ENCODE assay signal across 10 cellular contexts in genomic region chr19:17311455-17312248, GRCh38. TPM values are rescaled to one million over a fixed set of nuclear protein-coding genes. Genes with fewer than 3 reads are reported as not detected.
DNase-seq lines count a peak whose midpoint lies in the region; ATAC-seq, FAIRE-seq and TF ChIP-seq lines count a peak whose summit lies in the region.
"Had no signal": no experiment of that assay in that cellular context is flagged by ENCODE, and none has a peak within 500 bp of the region (broad histone marks: within the 10 kb centered on the region; RNA-seq: fewer than 3 reads in every experiment).

No MANE protein-coding gene starts in this region.

- H3K9ac ChIP-seq in SK-N-SH (peak overlapping the region; percentile 51; the same call in 1 of the 2 replicates), H1 (replicated peaks in 1 of 4; ENCODE audit: extremely low read depth in 1 of 4, low read depth in 3 of 4, low read length in 3 of 4) (no peak overlapping the region)

- no peak overlapping the region for H2BK15ac ChIP-seq in H1 (ENCODE audit: low read length)

- intact Hi-C loops in Panc1 (cut with micrococcal nuclease; ENCODE audit: unreplicated experiment): no loop called here
- intact Hi-C loops in tibial artery (cut with DNase I; ENCODE audit: low total_unique reads): no loop called here
- intact Hi-C loops in gastrocnemius medialis (cut with DNase I; ENCODE audit: low total_unique reads): no loop called here

- peaks cover 6 to 12% of the 10 kb centered on the region in 2 experiments; a peak in 2 of 4 replicates for H3K4me1 ChIP-seq in SK-N-SH (ENCODE audit: control insufficient read depth in 1 of 2, insufficient read depth in 2 of 2, low read depth in 1 of 2, low read length in 1 of 2)
- H3K4me1 ChIP-seq in Panc1 (ENCODE audit: control insufficient read depth, insufficient read depth, low read length): peaks cover 26% of the 10 kb centered on the region
- H3K4me1 ChIP-seq in H1 (replicated peaks in 1 of 4; ENCODE audit: control insufficient read depth in 3 of 4, insufficient read depth in 4 of 4, low read length in 3 of 4): peaks cover 2 to 13% (median 5%) of the 10 kb centered on the region in 4 experiments; a peak in 5 of 7 replicates
- peaks cover 0 to 48% (median 32%) of the 10 kb centered on the region in 4 donors for H3K4me1 ChIP-seq in tibial artery
- H3K4me1 ChIP-seq in gastrocnemius medialis: peaks cover 17 to 21% of the 10 kb centered on the region in 2 donors

- no peak overlapping the region for H3K14ac ChIP-seq in H1 (ENCODE audit: insufficient read length)

- no peak overlapping the region for H2AK5ac ChIP-seq in H1 (ENCODE audit: low read depth, low read length)

- H3K18ac ChIP-seq in H1 (ENCODE audit: extremely low read depth, low read length): no peak overlapping the region

- no peaks in the 10 kb centered on the region for H3K9me3 Mint-ChIP-seq in neural crest cell

- H3K36me3 Mint-ChIP-seq in neural crest cell (ENCODE audit: low read depth): no peaks in the 10 kb centered on the region

- H3K79me2 ChIP-seq in SK-N-SH (ENCODE audit: insufficient read depth): peaks cover 63% of the 10 kb centered on the region
- H3K79me2 ChIP-seq in H1 (ENCODE audit: control insufficient read depth in 1 of 2, insufficient read depth in 2 of 2, low read length in 2 of 2): peaks cover 8 to 32% of the 10 kb centered on the region in 2 experiments; a peak in 3 of 4 replicates

- H3K36me3 ChIP-seq in SK-N-SH (replicated peaks in 1 of 2; ENCODE audit: control insufficient read depth in 1 of 2, insufficient read depth in 2 of 2, low read length in 1 of 2) (peaks cover 14 to 27% of the 10 kb centered on the region in 2 experiments), Panc1 (ENCODE audit: control insufficient read depth, insufficient read depth, low read length) (peaks cover 7% of the 10 kb centered on the region), H1 (ENCODE audit: control insufficient read depth in 2 of 4, insufficient read depth in 4 of 4, low read length in 3 of 4) (peaks cover 4 to 17% (median 12%) of the 10 kb centered on the region in 4 experiments), tibial artery (peaks cover 20 to 46% (median 30%) of the 10 kb centered on the region in 3 donors), gastrocnemius medialis (peaks cover 0 to 28% of the 10 kb centered on the region in 2 donors)

- peaks cover 30% of the 10 kb centered on the region for H3K4me1 Mint-ChIP-seq in neural crest cell

- TF ChIP-seq RAD21 in SK-N-SH (IDR thresholded peaks at IDR 0.05; ENCODE audit: low read length): no peak
- no peak for TF ChIP-seq RAD21 in H1 (IDR thresholded peaks at IDR 0.05 in 1 of 2, conservative IDR thresholded peaks at IDR 0.05 in 1 of 2; ENCODE audit: low read depth in 2 of 2, low read length in 2 of 2)

- peak overlapping the region in 1 of 2 experiments; percentile 40; a peak in 1 of 4 replicates for H3K27ac ChIP-seq in SK-N-SH (ENCODE audit: low read depth in 2 of 2, low read length in 1 of 2)
- peak overlapping the region; percentile 63 for H3K27ac ChIP-seq in Panc1 (ENCODE audit: low read length)
- H3K27ac ChIP-seq in H1 (ENCODE audit: low read depth, low read length): peak overlapping the region; percentile 67
- H3K27ac ChIP-seq in tibial artery: no peak overlapping the region
- no peak overlapping the region for H3K27ac ChIP-seq in gastrocnemius medialis

- TF ChIP-seq POLR2A in H1 (IDR thresholded peaks at IDR 0.05; ENCODE audit: control extremely low read depth in 1 of 2, low read depth in 2 of 2, low read length in 2 of 2) (no peak), gastrocnemius medialis (IDR thresholded peaks at IDR 0.05) (no peak)

- H2BK20ac ChIP-seq in H1 (ENCODE audit: low read length): no peak overlapping the region

- H3K27me3 ChIP-seq in SK-N-SH (ENCODE audit: insufficient read depth) (no peaks in the 10 kb centered on the region), Panc1 (ENCODE audit: control insufficient read depth, insufficient read depth, low read length) (no peaks in the 10 kb centered on the region), H1 (replicated peaks in 1 of 4; ENCODE audit: control insufficient read depth in 3 of 4, extremely low read depth in 1 of 4, insufficient read depth in 3 of 4, low read length in 3 of 4) (no peaks in the 10 kb centered on the region), tibial artery (no peaks in the 10 kb centered on the region), gastrocnemius medialis (no peaks in the 10 kb centered on the region)

- peak overlapping the region in 1 of 2 experiments; percentile 17; a peak in 1 of 4 replicates for H3K4me3 ChIP-seq in SK-N-SH (ENCODE audit: low read depth in 2 of 2, low read length in 1 of 2)
- H3K4me3 ChIP-seq in Panc1 (ENCODE audit: low read depth in 2 of 2, low read length in 2 of 2): peak overlapping the region in 1 of 2 experiments; percentile 24; a peak in 2 of 4 replicates
- no peak overlapping the region for H3K4me3 ChIP-seq in H1 (ENCODE audit: extremely low read depth in 1 of 4, insufficient read depth in 2 of 4, low read depth in 3 of 4, low read length in 4 of 4)
- no peak overlapping the region for H3K4me3 ChIP-seq in tibial artery
- H3K4me3 ChIP-seq in gastrocnemius medialis: no peak overlapping the region

- in situ Hi-C loops in Panc1 (cut with HindIII; ENCODE audit: low pct_unique_long_range_greater_than_20kb, low sequenced_read_pairs): no loop called here
- in situ Hi-C loops in gastrocnemius medialis (cut with MboI; ENCODE audit: low sequenced_read_pairs in 4 of 4): no loop called here

- peaks cover 5% of the 10 kb centered on the region for H3K23me2 ChIP-seq in H1 (ENCODE audit: low read depth, low read length)

- H3K4me3 Mint-ChIP-seq in neural crest cell: peak overlapping the region; percentile 77

- H3K4me2 ChIP-seq in SK-N-SH (peak overlapping the region; percentile 97; the same call in 1 of the 2 replicates), H1 (ENCODE audit: insufficient read depth in 1 of 2, low read depth in 2 of 2, low read length in 2 of 2) (peak overlapping the region in 1 of 2 experiments; percentile 8; a peak in 2 of 4 replicates)

- no peak overlapping the region for H3K23ac ChIP-seq in H1 (ENCODE audit: insufficient read length)

- no peak overlapping the region for H3K56ac ChIP-seq in H1 (replicated peaks; ENCODE audit: insufficient read length, low read depth, low read length)

- no peak overlapping the region for H3K4ac ChIP-seq in H1 (replicated peaks; ENCODE audit: insufficient read length, low read depth, low read length)

- no peak overlapping the region for H4K91ac ChIP-seq in H1 (replicated peaks; ENCODE audit: insufficient read length, low read length)

- no peak overlapping the region for H3K27ac Mint-ChIP-seq in neural crest cell (ENCODE audit: unreplicated experiment)

- no peak overlapping the region for H2BK120ac ChIP-seq in H1 (replicated peaks; ENCODE audit: low read depth, low read length)

- 0 out of 2 replicates have a peak overlapping the region, but pooled peaks have one; percentile 60 for H2BK12ac ChIP-seq in H1 (ENCODE audit: low read depth, low read length)

- H3K9me3 ChIP-seq in SK-N-SH (no peaks in the 10 kb centered on the region), Panc1 (ENCODE audit: control insufficient read depth, insufficient read depth, low read depth, low read length) (no peaks in the 10 kb centered on the region), H1 (ENCODE audit: insufficient read depth in 2 of 2, low read depth in 1 of 2, low read length in 1 of 2) (no peaks in the 10 kb centered on the region), tibial artery (no peaks in the 10 kb centered on the region), gastrocnemius medialis (no peaks in the 10 kb centered on the region)

- no TSS peak for BruUV-seq in Panc1 (replicated peaks; lab: Mats Ljungman, UMichigan)

- no peak for DNase-seq in SK-N-SH
- no peak for DNase-seq in Panc1 (ENCODE audit: low read depth, low spot score)
- no peak for DNase-seq in H1 (ENCODE audit: low read depth in 1 of 2, low spot score in 2 of 2)
- DNase-seq in neural crest cell (ENCODE audit: low read depth, low spot score): no peak
- no peak for DNase-seq in tibial artery
- DNase-seq in NCI-H2227 treated with DMSO at 0.1 percent for 48 hours (lab: John Stamatoyannopoulos, UW): no peak
- DNase-seq in gastrocnemius medialis: no peak
- DNase-seq: NCI-H345 had no signal

- peaks cover 2% of the 10 kb centered on the region for H3F3A ChIP-seq in SK-N-SH (replicated peaks; ENCODE audit: insufficient read depth)

- no peaks in the 10 kb centered on the region for H3K27me3 Mint-ChIP-seq in neural crest cell (ENCODE audit: low read depth)

- ATAC-seq in SK-N-SH treated with all-trans-retinoic acid at 6 μM for 48 hours: no peak
- ATAC-seq in Panc1: peak; percentile 78
- ATAC-seq in gastrocnemius medialis: no peak

- no peak overlapping the region for H4K5ac ChIP-seq in H1 (ENCODE audit: insufficient read length, low read depth, low read length)

- no peak for FAIRE-seq in H1 (lab: Jason Lieb, UNC)
- FAIRE-seq: A204.1 had no signal

- WGBS in SK-N-SH (ENCODE audit: low lambda C conversion rate): 69% methylated on average over 9 of the region's 15 CpGs
- 82% methylated on average over 15 of the region's 15 CpGs; no CpG with 5 or more reads in 1 of the 2 experiments for WGBS in H1 (ENCODE audit: extremely low coverage in 1 of 2, insufficient coverage in 1 of 2, insufficient read length in 1 of 2, insufficient replicate concordance in 2 of 2, low coverage in 1 of 2, low lambda C conversion rate in 2 of 2, missing lambda C conversion rate in 1 of 2), 2 experiments

- H2AFZ ChIP-seq in SK-N-SH (ENCODE audit: low read depth) (no peak overlapping the region), H1 (ENCODE audit: low read length) (no peak overlapping the region)

- CTCF ChIA-PET in SK-N-SH (lab: Yijun Ruan, JAX) (interaction anchor here (1.1 to 1.4 kb wide), 4 partner anchors 13 to 74 kb away, joined by 3 to 5 read pairs (median 4); no protein-coding TSS in a partner anchor), Panc1 (lab: Charles Lee) (no interaction called here), H1 (lab: Charles Lee; ENCODE audit: partially characterized antibody) (interaction anchor here (1.1 to 1.7 kb wide), 3 partner anchors 13 to 21 kb away, joined by 3 to 5 read pairs (median 4); no protein-coding TSS in a partner anchor)

- TF ChIP-seq EP300 in SK-N-SH (IDR thresholded peaks at IDR 0.05; ENCODE audit: borderline replicate concordance in 1 of 2, low read depth in 1 of 2, low read length in 1 of 2): no peak
- TF ChIP-seq EP300 in H1 (IDR thresholded peaks at IDR 0.05; ENCODE audit: borderline replicate concordance in 1 of 2, low read depth in 2 of 2, low read length in 2 of 2): no peak

- no peak for TF ChIP-seq CTCF in SK-N-SH (IDR thresholded peaks at IDR 0.05)
- TF ChIP-seq CTCF in Panc1 (IDR thresholded peaks at IDR 0.05): no peak
- no peak for TF ChIP-seq CTCF in H1 (IDR thresholded peaks at IDR 0.05; ENCODE audit: control extremely low read depth in 1 of 3, insufficient read depth in 1 of 3, low read depth in 1 of 3, low read length in 3 of 3)
- no peak for TF ChIP-seq CTCF in neural crest cell (conservative IDR thresholded peaks at IDR 0.05)
- TF ChIP-seq CTCF in tibial artery (IDR thresholded peaks at IDR 0.05): no peak
- no peak for TF ChIP-seq CTCF in gastrocnemius medialis (IDR thresholded peaks at IDR 0.05 in 4 of 5, conservative IDR thresholded peaks at IDR 0.05 in 1 of 5)

- no peaks in the 10 kb centered on the region for H3K9me2 ChIP-seq in SK-N-SH

- POLR2A ChIA-PET in SK-N-SH (lab: Yijun Ruan, JAX) (interaction anchor here (0.6 kb wide), 1 partner anchor 129 kb away, joined by 5 read pairs; no protein-coding TSS in a partner anchor), Panc1 (lab: Charles Lee) (interaction anchor here (0.6 kb wide), 1 partner anchor 258 kb away, joined by 6 read pairs; no protein-coding TSS in a partner anchor), H1 (lab: Charles Lee; ENCODE audit: partially characterized antibody) (interaction anchor here (1.0 to 18.5 kb wide), 3 partner anchors 16 to 86 kb away, joined by 3 to 329 read pairs (median 4); partner anchors contain the start of genes ANO8 and OCEL1)

- H2BK5ac ChIP-seq in H1 (ENCODE audit: low read depth, low read length): no peak overlapping the region

- H4K20me1 ChIP-seq in SK-N-SH (ENCODE audit: insufficient read depth): peaks cover 17% of the 10 kb centered on the region
- H4K20me1 ChIP-seq in H1 (replicated peaks in 1 of 2; ENCODE audit: control insufficient read depth in 1 of 2, insufficient read depth in 2 of 2, low read length in 2 of 2): peaks cover 0 to 14% of the 10 kb centered on the region in 2 experiments

- 0 out of 2 replicates have a peak overlapping the region, but pooled peaks have one; percentile 35 for H4K8ac ChIP-seq in H1 (ENCODE audit: extremely low read depth, insufficient read depth, low read length)

- peaks cover 21% of the 10 kb centered on the region for H3K79me1 ChIP-seq in H1 (ENCODE audit: low read depth, low read length)

RNA-seq across cellular contexts. Expression of gene DDA1, which starts 2.3 kb away (rescaled TPM):
- polyA plus RNA-seq in SK-N-SH (2012; rRNA removed) (112 and 135 TPM in 2 replicates), H1 (2011; rRNA removed) (29.2 and 30.0 TPM in 2 replicates)
- polyA plus RNA-seq in SK-N-SH (2012; cell fraction: cytosol; rRNA removed): 110 and 115 TPM in 2 replicates
- polyA plus RNA-seq in SK-N-SH (2012; cell fraction: nucleus; rRNA removed): 90.9 and 103 TPM in 2 replicates
- total RNA-seq in Panc1 (2021; ENCODE audit: unreplicated experiment) (56.0 TPM), neural crest cell (44.9 and 49.9 TPM in 2 replicates), gastrocnemius medialis (10 to 100 TPM; 18.7 to 40.0 (median 27.0) TPM)
- 84.8 TPM for polyA plus RNA-seq in Panc1 (2012; ENCODE audit: insufficient read length)
- 34.5 and 35.9 TPM in 2 replicates for total RNA-seq in H1 (2021; fragmentation: NEBNext Ultra II Directional; extraction: Animal tissue kit (Norgen Biotek cat#: 25700))
- polyA plus RNA-seq in H1 (2011; cell fraction: cytosol; rRNA removed): 41.8 TPM
- polyA plus RNA-seq in H1 (2011; cell fraction: nucleus; rRNA removed): 55.3 TPM
- 32.6 to 63.7 TPM (median 58.6 TPM) in 4 replicates for polyA plus RNA-seq in H1 (2012, experiment 1 of 2)
- 30.1 TPM for polyA plus RNA-seq in H1 (2012, experiment 2 of 2)
- 73.8 TPM for polyA plus RNA-seq in H1 (2013, experiment 1 of 2)
- 66.6 TPM for polyA plus RNA-seq in H1 (2013, experiment 2 of 2)
- 12.9 and 19.5 TPM in 2 replicates for polyA minus RNA-seq in H1 (2011; rRNA and poly(A)+ RNA removed)
- polyA minus RNA-seq in H1 (2011; cell fraction: cytosol; rRNA and poly(A)+ RNA removed): 7.7 TPM
- polyA minus RNA-seq in H1 (2011; cell fraction: nucleus; rRNA and poly(A)+ RNA removed): 9.4 TPM

RNA-seq across cellular contexts. Expression of gene MRPL34, which starts 6.0 kb away (rescaled TPM):
- polyA plus RNA-seq in SK-N-SH (2012; rRNA removed) (61.4 and 72.9 TPM in 2 replicates), H1 (2011; rRNA removed) (91.9 and 123 TPM in 2 replicates)
- polyA plus RNA-seq in SK-N-SH (2012; cell fraction: cytosol; rRNA removed): 70.2 and 72.1 TPM in 2 replicates
- 40.9 and 93.7 TPM in 2 replicates for polyA plus RNA-seq in SK-N-SH (2012; cell fraction: nucleus; rRNA removed)
- total RNA-seq in Panc1 (2021; ENCODE audit: unreplicated experiment) (87.7 TPM), neural crest cell (73.4 and 74.2 TPM in 2 replicates), gastrocnemius medialis (100 to 1,000 TPM; 145 to 369 (median 249) TPM)
- 94.2 TPM for polyA plus RNA-seq in Panc1 (2012; ENCODE audit: insufficient read length)
- 99.6 and 100 TPM in 2 replicates for total RNA-seq in H1 (2021; fragmentation: NEBNext Ultra II Directional; extraction: Animal tissue kit (Norgen Biotek cat#: 25700))
- 89.6 TPM for polyA plus RNA-seq in H1 (2011; cell fraction: cytosol; rRNA removed)
- polyA plus RNA-seq in H1 (2011; cell fraction: nucleus; rRNA removed): 60.8 TPM
- polyA plus RNA-seq in H1 (2012, experiment 1 of 2): 80.1 to 84.2 TPM (median 82.1 TPM) in 4 replicates
- 85.1 TPM for polyA plus RNA-seq in H1 (2012, experiment 2 of 2)
- polyA plus RNA-seq in H1 (2013, experiment 1 of 2): 103 TPM
- polyA plus RNA-seq in H1 (2013, experiment 2 of 2): 94.8 TPM
- polyA minus RNA-seq in H1 (2011; rRNA and poly(A)+ RNA removed): 11.8 and 11.9 TPM in 2 replicates
- polyA minus RNA-seq in H1 (2011; cell fraction: cytosol; rRNA and poly(A)+ RNA removed): 26.2 TPM
- polyA minus RNA-seq in H1 (2011; cell fraction: nucleus; rRNA and poly(A)+ RNA removed): 12.8 TPM

RNA-seq across cellular contexts. Expression of gene ABHD8, which starts 8.4 kb away (rescaled TPM):
- polyA plus RNA-seq in SK-N-SH (2012; rRNA removed) (10.6 and 11.1 TPM in 2 replicates), H1 (2011; rRNA removed) (18.7 and 28.5 TPM in 2 replicates)
- 4.6 and 9.1 TPM in 2 replicates for polyA plus RNA-seq in SK-N-SH (2012; cell fraction: cytosol; rRNA removed)
- polyA plus RNA-seq in SK-N-SH (2012; cell fraction: nucleus; rRNA removed): 6.7 and 21.3 TPM in 2 replicates
- total RNA-seq in Panc1 (2021; ENCODE audit: unreplicated experiment) (19.6 TPM), neural crest cell (8.1 and 8.5 TPM in 2 replicates), gastrocnemius medialis (10 to 100 TPM; 12.2 to 25.0 (median 19.8) TPM)
- polyA plus RNA-seq in Panc1 (2012; ENCODE audit: insufficient read length): 30.1 TPM
- total RNA-seq in H1 (2021; fragmentation: NEBNext Ultra II Directional; extraction: Animal tissue kit (Norgen Biotek cat#: 25700)): 11.3 and 14.5 TPM in 2 replicates
- polyA plus RNA-seq in H1 (2011; cell fraction: cytosol; rRNA removed): 17.5 TPM
- polyA plus RNA-seq in H1 (2011; cell fraction: nucleus; rRNA removed): 15.7 TPM
- 8.6 to 15.1 TPM (median 14.3 TPM) in 4 replicates for polyA plus RNA-seq in H1 (2012, experiment 1 of 2)
- polyA plus RNA-seq in H1 (2012, experiment 2 of 2): 12.6 TPM
- 5.9 TPM for polyA plus RNA-seq in H1 (2013, experiment 1 of 2)
- polyA plus RNA-seq in H1 (2013, experiment 2 of 2): 5.6 TPM
- 6.0 and 8.9 TPM in 2 replicates for polyA minus RNA-seq in H1 (2011; rRNA and poly(A)+ RNA removed)
- polyA minus RNA-seq in H1 (2011; cell fraction: cytosol; rRNA and poly(A)+ RNA removed): 11.1 TPM
- polyA minus RNA-seq in H1 (2011; cell fraction: nucleus; rRNA and poly(A)+ RNA removed): 9.8 TPM

RNA-seq across cellular contexts. Expression of gene ANO8, which starts 23.0 kb away (rescaled TPM):
- 5.0 and 7.8 TPM in 2 replicates for polyA plus RNA-seq in SK-N-SH (2012; rRNA removed)
- 2.6 and 4.2 TPM in 2 replicates for polyA plus RNA-seq in SK-N-SH (2012; cell fraction: cytosol; rRNA removed)
- 21.4 and 31.6 TPM in 2 replicates for polyA plus RNA-seq in SK-N-SH (2012; cell fraction: nucleus; rRNA removed)
- 13.5 TPM for total RNA-seq in Panc1 (2021; ENCODE audit: unreplicated experiment)
- 15.2 TPM for polyA plus RNA-seq in Panc1 (2012; ENCODE audit: insufficient read length)
- 20.7 and 21.4 TPM in 2 replicates for total RNA-seq in H1 (2021; fragmentation: NEBNext Ultra II Directional; extraction: Animal tissue kit (Norgen Biotek cat#: 25700))
- 9.5 and 17.3 TPM in 2 replicates for polyA plus RNA-seq in H1 (2011; rRNA removed)
- 12.3 TPM for polyA plus RNA-seq in H1 (2011; cell fraction: cytosol; rRNA removed)
- 132 TPM for polyA plus RNA-seq in H1 (2011; cell fraction: nucleus; rRNA removed)
- polyA plus RNA-seq in H1 (2012, experiment 1 of 2): 12.0 to 21.7 TPM (median 19.9 TPM) in 4 replicates
- polyA plus RNA-seq in H1 (2012, experiment 2 of 2): 6.5 TPM
- 10.9 TPM for polyA plus RNA-seq in H1 (2013, experiment 1 of 2)
- 9.5 TPM for polyA plus RNA-seq in H1 (2013, experiment 2 of 2)
- polyA minus RNA-seq in H1 (2011; rRNA and poly(A)+ RNA removed): 5.0 and 5.9 TPM in 2 replicates
- 7.3 TPM for polyA minus RNA-seq in H1 (2011; cell fraction: cytosol; rRNA and poly(A)+ RNA removed)
- polyA minus RNA-seq in H1 (2011; cell fraction: nucleus; rRNA and poly(A)+ RNA removed): 23.4 TPM
- 37.4 and 43.3 TPM in 2 replicates for total RNA-seq in neural crest cell
- total RNA-seq in gastrocnemius medialis: 10 to 100 TPM in 2 of 4 donors, 1 to 10 TPM in 2; 6.2 to 24.5 (median 9.9) TPM

RNA-seq across cellular contexts. Expression of gene GTPBP3, which starts 25.7 kb away (rescaled TPM):
- 21.6 and 22.4 TPM in 2 replicates for polyA plus RNA-seq in SK-N-SH (2012; rRNA removed)
- polyA plus RNA-seq in SK-N-SH (2012; cell fraction: cytosol; rRNA removed): 9.1 and 12.1 TPM in 2 replicates
- 72.5 and 94.4 TPM in 2 replicates for polyA plus RNA-seq in SK-N-SH (2012; cell fraction: nucleus; rRNA removed)
- total RNA-seq in Panc1 (2021; ENCODE audit: unreplicated experiment): 35.3 TPM
- polyA plus RNA-seq in Panc1 (2012; ENCODE audit: insufficient read length): 33.2 TPM
- 52.7 and 56.0 TPM in 2 replicates for total RNA-seq in H1 (2021; fragmentation: NEBNext Ultra II Directional; extraction: Animal tissue kit (Norgen Biotek cat#: 25700))
- polyA plus RNA-seq in H1 (2011; rRNA removed): 30.4 and 50.7 TPM in 2 replicates
- 37.3 TPM for polyA plus RNA-seq in H1 (2011; cell fraction: cytosol; rRNA removed)
- 94.2 TPM for polyA plus RNA-seq in H1 (2011; cell fraction: nucleus; rRNA removed)
- 41.3 to 58.3 TPM (median 52.0 TPM) in 4 replicates for polyA plus RNA-seq in H1 (2012, experiment 1 of 2)
- 35.5 TPM for polyA plus RNA-seq in H1 (2012, experiment 2 of 2)
- polyA plus RNA-seq in H1 (2013, experiment 1 of 2): 25.7 TPM
- 24.6 TPM for polyA plus RNA-seq in H1 (2013, experiment 2 of 2)
- polyA minus RNA-seq in H1 (2011; rRNA and poly(A)+ RNA removed): 11.5 and 15.3 TPM in 2 replicates
- 29.7 TPM for polyA minus RNA-seq in H1 (2011; cell fraction: cytosol; rRNA and poly(A)+ RNA removed)
- 59.7 TPM for polyA minus RNA-seq in H1 (2011; cell fraction: nucleus; rRNA and poly(A)+ RNA removed)
- total RNA-seq in neural crest cell: 57.8 TPM in 2 replicates
- total RNA-seq in gastrocnemius medialis: 10 to 100 TPM in 3 of 4 donors, 1 to 10 TPM in 1; 6.7 to 21.3 (median 11.1) TPM

Comparison
In these comparisons a context has a peak if more than half of its experiments do, and no peak if none do; other contexts are left out.
1. H3K27ac ChIP-seq: peak in Panc1 (single experiment) and H1 (single experiment); none in tibial artery (0 of 2) and gastrocnemius medialis (0 of 4).